ENCODE assay signal across 1 cellular context in genomic region chr2:44715671-44716077, GRCh38.
TF ChIP-seq lines count a peak whose summit lies in the region.

No MANE protein-coding gene starts in this region.

TF ChIP-seq in GM23338, 12 proteins besides CTCF, POLR2A, EP300 and RAD21 (continued from another document):
- TF ChIP-seq, protein P1, sequence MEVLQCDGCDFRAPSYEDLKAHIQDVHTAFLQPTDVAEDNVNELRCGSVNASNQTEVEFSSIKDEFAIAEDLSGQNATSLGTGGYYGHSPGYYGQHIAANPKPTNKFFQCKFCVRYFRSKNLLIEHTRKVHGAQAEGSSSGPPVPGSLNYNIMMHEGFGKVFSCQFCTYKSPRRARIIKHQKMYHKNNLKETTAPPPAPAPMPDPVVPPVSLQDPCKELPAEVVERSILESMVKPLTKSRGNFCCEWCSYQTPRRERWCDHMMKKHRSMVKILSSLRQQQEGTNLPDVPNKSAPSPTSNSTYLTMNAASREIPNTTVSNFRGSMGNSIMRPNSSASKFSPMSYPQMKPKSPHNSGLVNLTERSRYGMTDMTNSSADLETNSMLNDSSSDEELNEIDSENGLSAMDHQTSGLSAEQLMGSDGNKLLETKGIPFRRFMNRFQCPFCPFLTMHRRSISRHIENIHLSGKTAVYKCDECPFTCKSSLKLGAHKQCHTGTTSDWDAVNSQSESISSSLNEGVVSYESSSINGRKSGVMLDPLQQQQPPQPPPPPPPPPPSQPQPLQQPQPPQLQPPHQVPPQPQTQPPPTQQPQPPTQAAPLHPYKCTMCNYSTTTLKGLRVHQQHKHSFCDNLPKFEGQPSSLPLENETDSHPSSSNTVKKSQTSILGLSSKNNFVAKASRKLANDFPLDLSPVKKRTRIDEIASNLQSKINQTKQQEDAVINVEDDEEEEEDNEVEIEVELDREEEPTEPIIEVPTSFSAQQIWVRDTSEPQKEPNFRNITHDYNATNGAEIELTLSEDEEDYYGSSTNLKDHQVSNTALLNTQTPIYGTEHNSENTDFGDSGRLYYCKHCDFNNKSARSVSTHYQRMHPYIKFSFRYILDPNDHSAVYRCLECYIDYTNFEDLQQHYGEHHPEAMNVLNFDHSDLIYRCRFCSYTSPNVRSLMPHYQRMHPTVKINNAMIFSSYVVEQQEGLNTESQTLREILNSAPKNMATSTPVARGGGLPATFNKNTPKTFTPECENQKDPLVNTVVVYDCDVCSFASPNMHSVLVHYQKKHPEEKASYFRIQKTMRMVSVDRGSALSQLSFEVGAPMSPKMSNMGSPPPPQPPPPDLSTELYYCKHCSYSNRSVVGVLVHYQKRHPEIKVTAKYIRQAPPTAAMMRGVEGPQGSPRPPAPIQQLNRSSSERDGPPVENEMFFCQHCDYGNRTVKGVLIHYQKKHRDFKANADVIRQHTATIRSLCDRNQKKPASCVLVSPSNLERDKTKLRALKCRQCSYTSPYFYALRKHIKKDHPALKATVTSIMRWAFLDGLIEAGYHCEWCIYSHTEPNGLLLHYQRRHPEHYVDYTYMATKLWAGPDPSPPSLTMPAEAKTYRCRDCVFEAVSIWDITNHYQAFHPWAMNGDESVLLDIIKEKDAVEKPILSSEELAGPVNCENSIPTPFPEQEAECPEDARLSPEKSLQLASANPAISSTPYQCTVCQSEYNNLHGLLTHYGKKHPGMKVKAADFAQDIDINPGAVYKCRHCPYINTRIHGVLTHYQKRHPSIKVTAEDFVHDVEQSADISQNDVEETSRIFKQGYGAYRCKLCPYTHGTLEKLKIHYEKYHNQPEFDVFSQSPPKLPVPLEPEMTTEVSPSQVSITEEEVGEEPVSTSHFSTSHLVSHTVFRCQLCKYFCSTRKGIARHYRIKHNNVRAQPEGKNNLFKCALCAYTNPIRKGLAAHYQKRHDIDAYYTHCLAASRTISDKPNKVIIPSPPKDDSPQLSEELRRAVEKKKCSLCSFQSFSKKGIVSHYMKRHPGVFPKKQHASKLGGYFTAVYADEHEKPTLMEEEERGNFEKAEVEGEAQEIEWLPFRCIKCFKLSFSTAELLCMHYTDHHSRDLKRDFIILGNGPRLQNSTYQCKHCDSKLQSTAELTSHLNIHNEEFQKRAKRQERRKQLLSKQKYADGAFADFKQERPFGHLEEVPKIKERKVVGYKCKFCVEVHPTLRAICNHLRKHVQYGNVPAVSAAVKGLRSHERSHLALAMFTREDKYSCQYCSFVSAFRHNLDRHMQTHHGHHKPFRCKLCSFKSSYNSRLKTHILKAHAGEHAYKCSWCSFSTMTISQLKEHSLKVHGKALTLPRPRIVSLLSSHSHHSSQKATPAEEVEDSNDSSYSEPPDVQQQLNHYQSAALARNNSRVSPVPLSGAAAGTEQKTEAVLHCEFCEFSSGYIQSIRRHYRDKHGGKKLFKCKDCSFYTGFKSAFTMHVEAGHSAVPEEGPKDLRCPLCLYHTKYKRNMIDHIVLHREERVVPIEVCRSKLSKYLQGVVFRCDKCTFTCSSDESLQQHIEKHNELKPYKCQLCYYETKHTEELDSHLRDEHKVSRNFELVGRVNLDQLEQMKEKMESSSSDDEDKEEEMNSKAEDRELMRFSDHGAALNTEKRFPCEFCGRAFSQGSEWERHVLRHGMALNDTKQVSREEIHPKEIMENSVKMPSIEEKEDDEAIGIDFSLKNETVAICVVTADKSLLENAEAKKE (CRISPR knock-in tag; IDR thresholded peaks at IDR 0.05) = no peak
